14 cellular contexts compared by ENCODE assay signal in genomic region chr1:44553771-44554170, GRCh38.
A peak's percentile ranks its signal among the peaks of the same experiment; 100 is the strongest.
DNase-seq lines count a peak whose midpoint lies in the region; ATAC-seq and TF ChIP-seq lines count a peak whose summit lies in the region.
"Had no signal": no experiment of that assay in that cellular context is flagged by ENCODE, and none has a peak within 500 bp of the region (broad histone marks: within the 10 kb centered on the region; RNA-seq: fewer than 3 reads in every experiment).

No MANE protein-coding gene starts in this region.

- no peak overlapping the region for H3K4me3 ChIP-seq in AG10803 (ENCODE audit: low read length)
- H3K4me3 ChIP-seq in mammary epithelial cell (replicated peaks in 1 of 3; ENCODE audit: insufficient read depth in 1 of 3, low read depth in 2 of 3, low read length in 3 of 3), result no peak overlapping the region
- no peak overlapping the region for H3K4me3 ChIP-seq in sigmoid colon
- H3K4me3 ChIP-seq: BLaER1, left ventricle myocardium inferior had no signal

- no peak for TF ChIP-seq POLR2A in sigmoid colon (IDR thresholded peaks at IDR 0.05)

- no peaks in the 10 kb centered on the region for H3K79me2 ChIP-seq in mammary epithelial cell (ENCODE audit: insufficient read depth, low read length)

- H3K9me3 ChIP-seq in mammary epithelial cell (replicated peaks; ENCODE audit: insufficient read depth, low read length) (no peaks in the 10 kb centered on the region), sigmoid colon (no peaks in the 10 kb centered on the region)
- H3K9me3 ChIP-seq: BLaER1, left ventricle myocardium inferior had no signal

- no TSS peak for BruUV-seq in mammary epithelial cell (replicated peaks; lab: Mats Ljungman, UMichigan)

- H3K9ac ChIP-seq in mammary epithelial cell (ENCODE audit: insufficient read depth, low read length), result no peak overlapping the region
- H3K9ac ChIP-seq: BLaER1 had no signal

- H2AFZ ChIP-seq in mammary epithelial cell (ENCODE audit: low read depth, low read length), result peak overlapping the region; percentile 26

- H3K36me3 ChIP-seq in mammary epithelial cell (ENCODE audit: insufficient read depth, low read length) (no peaks in the 10 kb centered on the region), sigmoid colon (no peaks in the 10 kb centered on the region)
- H3K36me3 ChIP-seq: BLaER1, left ventricle myocardium inferior had no signal

- H3K27ac ChIP-seq in mammary epithelial cell (ENCODE audit: insufficient read depth, low read depth, low read length) (peak overlapping the region; percentile 86), sigmoid colon (no peak overlapping the region)
- H3K27ac ChIP-seq: BLaER1, left ventricle myocardium inferior had no signal

- no peaks in the 10 kb centered on the region for H4K20me1 ChIP-seq in mammary epithelial cell (ENCODE audit: insufficient read depth, low read length)
- H4K20me1 ChIP-seq: BLaER1 had no signal

- CTCF ChIA-PET in mammary epithelial cell (lab: Charles Lee; ENCODE audit: low non-redundant PET), result no interaction called here

- dilution Hi-C loops in mammary epithelial cell (cut with HindIII; ENCODE audit: low sequenced_read_pairs), result loop anchor here (5.0 kb wide), 1 partner anchor 74 kb away; no protein-coding TSS in a partner anchor

- H3K4me1 ChIP-seq in mammary epithelial cell (ENCODE audit: insufficient read depth, low read length), result peaks cover 41% of the 10 kb centered on the region
- no peaks in the 10 kb centered on the region for H3K4me1 ChIP-seq in sigmoid colon
- H3K4me1 ChIP-seq: left ventricle myocardium inferior had no signal

- no peak for ATAC-seq in GM18498 (IDR thresholded peaks at IDR 0.05; ENCODE audit: unreplicated experiment)

- H3K27me3 ChIP-seq in mammary epithelial cell (ENCODE audit: insufficient read depth, low read length) (no peaks in the 10 kb centered on the region), sigmoid colon (peaks cover 0 to 12% (median 0%) of the 10 kb centered on the region in 3 donors)
- H3K27me3 ChIP-seq: BLaER1 had no signal

- DNase-seq in AG10803 (ENCODE audit: low read depth) (peak; percentile 72), LoVo (ENCODE audit: low spot score) (peak; percentile 45), mammary epithelial cell (peak; percentile 75), kidney glomerular epithelial cell (lab: John Stamatoyannopoulos, UW) (peak; percentile 47), Ammon's horn (ENCODE audit: low spot score) (no peak), sigmoid colon (no peak)
- DNase-seq in activated naive CD4-positive, alpha-beta T cell treated with Interleukin-2 at 50 U/mL for 16 hours, result no peak
- DNase-seq: activated CD4-positive, alpha-beta T cell treated with anti-CD3 and anti-CD28 coated beads, Interleukin-2, amount 50 U/mL, for 1 hour; activated effector memory CD4-positive, alpha-beta T cell treated with anti-CD3 and anti-CD28 coated beads, Interleukin-2, amount 50 U/mL, for 16 hours; foreskin melanocyte; left ventricle myocardium inferior; NCI-H1436 had no signal

- WGBS in mammary epithelial cell (ENCODE audit: low coverage, missing lambda C conversion rate), result 22% methylated on average over 6 of the region's 6 CpGs
- WGBS in sigmoid colon, 2 donors, result 83 to 84% methylated on average over 6 of the region's 6 CpGs

- in situ Hi-C loops in mammary epithelial cell (cut with MboI; ENCODE audit: low sequenced_read_pairs in 2 of 2), result no loop called here

- no peak for TF ChIP-seq EP300 in sigmoid colon (IDR thresholded peaks at IDR 0.05)

- no peak for TF ChIP-seq CTCF in AG10803 (conservative IDR thresholded peaks at IDR 0.05; ENCODE audit: low read length)
- TF ChIP-seq CTCF in mammary epithelial cell (conservative IDR thresholded peaks at IDR 0.05 in 1 of 2, IDR thresholded peaks at IDR 0.05 in 1 of 2; ENCODE audit: extremely low read depth in 1 of 2, insufficient read depth in 1 of 2, low read depth in 1 of 2, low read length in 2 of 2), result no peak
- no peak for TF ChIP-seq CTCF in sigmoid colon (IDR thresholded peaks at IDR 0.05)

- peak overlapping the region; percentile 61 for H3K4me2 ChIP-seq in mammary epithelial cell (ENCODE audit: insufficient read depth, low read depth, low read length)
- H3K4me2 ChIP-seq: BLaER1 had no signal

- intact Hi-C loops in mammary epithelial cell (cut with micrococcal nuclease) (no loop called here), sigmoid colon (cut with DNase I) (no loop called here)

Comparison
In these comparisons a context has a peak if more than half of its experiments do, and no peak if none do; other contexts are left out.
1. DNase-seq: peak in AG10803 (single experiment), LoVo (single experiment), mammary epithelial cell (single experiment) and kidney glomerular epithelial cell (single experiment); none in activated naive CD4-positive, alpha-beta T cell treated with Interleukin-2 at 50 U/mL for 16 hours (single experiment), Ammon's horn (single experiment) and sigmoid colon (single experiment).